7 cellular contexts compared by ENCODE assay signal in genomic region chr3:5613580-5613979, GRCh38.
"Had no signal": no experiment of that assay in that cellular context is flagged by ENCODE, and none has a peak within 500 bp of the region (broad histone marks: within the 10 kb centered on the region; RNA-seq: fewer than 3 reads in every experiment).

No MANE protein-coding gene starts in this region.

- H3K36me3 Mint-ChIP-seq: IgD-negative memory B cell had no signal

- H2AFZ ChIP-seq: GM23338 had no signal

- FAIRE-seq: H1, H54, HTR-8/SVneo had no signal

- ATAC-seq: GM23338 had no signal

- DNase-seq: H9, HCEC 1CT had no signal

- H3K4me2 ChIP-seq: GM23338 had no signal

- H3K4me3 ChIP-seq: GM23338 had no signal

- H3K27ac Mint-ChIP-seq: GM23338, H9, IgD-negative memory B cell had no signal

- H3K4me1 Mint-ChIP-seq: GM23338, H9, IgD-negative memory B cell had no signal

- H3K4me3 Mint-ChIP-seq: GM23338, H9, IgD-negative memory B cell had no signal

- H3K27me3 Mint-ChIP-seq: IgD-negative memory B cell had no signal
